In genomic region chr10:127999801-128000200, GRCh38 we compare ENCODE assay signal across 22 cellular contexts.
"Had no signal": no experiment of that assay in that cellular context is flagged by ENCODE, and none has a peak within 500 bp of the region (broad histone marks: within the 10 kb centered on the region; RNA-seq: fewer than 3 reads in every experiment).

No MANE protein-coding gene starts in this region.

- H3K36me3 Mint-ChIP-seq: memory B cell; mesothelial cell of epicardium; natural killer cell treated with Interleukin-12 subunit alpha and Interleukin-12 subunit beta and Interleukin-15 and Interleukin-18, amount 100 ng/mL, for 72 hours; stimulated activated naive B cell treated with anti-CD40 and anti-IgM and Interleukin-4, amounts not matched to agents 10 μg/mL and 1 μg/mL and 100 μg/mL, for 72 hours had no signal

- DNase-seq: cerebellar nuclear complex; colonic mucosa; dermis blood vessel endothelial cell; effector CD8-positive, alpha-beta T cell; left ventricle myocardium inferior; lower lobe of right lung; psoas muscle; retina; spleen; stimulated activated CD4-positive, alpha-beta T cell treated with anti-CD3 and anti-CD28 coated beads, Interleukin-2, amount 100 ng/mL, for 24 hours; stimulated activated CD4-positive, alpha-beta T cell treated with anti-CD3 and anti-CD28 coated beads, Interleukin-4, amount 100 ng/mL, for 4 hours; stimulated activated naive B cell treated with anti-CD40 and anti-IgM and Interleukin-4, amounts not matched to agents 10 μg/mL and 1 μg/mL and 100 μg/mL, for 72 hours; stimulated activated naive CD8-positive, alpha-beta T cell treated with anti-CD3 and anti-CD28 coated beads, Interleukin-15, amount 100 ng/mL, for 72 hours; trophoblast cell had no signal

- H3K9me3 ChIP-seq: colonic mucosa, left ventricle myocardium inferior, lower lobe of right lung, psoas muscle, right lobe of liver, spleen had no signal

- H3K4me1 ChIP-seq: colonic mucosa, parathyroid adenoma, psoas muscle, right lobe of liver had no signal

- H2AFZ ChIP-seq: parathyroid adenoma had no signal

- FAIRE-seq: endometrium, frontal cortex, keratinocyte had no signal

- H3K4me3 Mint-ChIP-seq: memory B cell; mesothelial cell of epicardium; natural killer cell treated with Interleukin-12 subunit alpha and Interleukin-12 subunit beta and Interleukin-15 and Interleukin-18, amount 100 ng/mL, for 72 hours; stimulated activated naive CD8-positive, alpha-beta T cell treated with anti-CD3 and anti-CD28 coated beads, Interleukin-15, amount 100 ng/mL, for 72 hours had no signal

- H3K36me3 ChIP-seq: colonic mucosa, left ventricle myocardium inferior, lower lobe of right lung, right lobe of liver, spleen had no signal

- H3K27ac Mint-ChIP-seq: memory B cell; mesothelial cell of epicardium; stimulated activated naive B cell treated with anti-CD40 and anti-IgM and Interleukin-4, amounts not matched to agents 10 μg/mL and 1 μg/mL and 100 μg/mL, for 72 hours; stimulated activated naive CD8-positive, alpha-beta T cell treated with anti-CD3 and anti-CD28 coated beads, Interleukin-15, amount 100 ng/mL, for 72 hours had no signal

- H3K27ac ChIP-seq: colonic mucosa, parathyroid adenoma, psoas muscle, right lobe of liver, spleen had no signal

- H3K9me3 Mint-ChIP-seq: memory B cell; mesothelial cell of epicardium; natural killer cell treated with Interleukin-12 subunit alpha and Interleukin-12 subunit beta and Interleukin-15 and Interleukin-18, amount 100 ng/mL, for 72 hours; stimulated activated naive B cell treated with anti-CD40 and anti-IgM and Interleukin-4, amounts not matched to agents 10 μg/mL and 1 μg/mL and 100 μg/mL, for 72 hours; stimulated activated naive CD8-positive, alpha-beta T cell treated with anti-CD3 and anti-CD28 coated beads, Interleukin-15, amount 100 ng/mL, for 72 hours had no signal

- H3K79me2 ChIP-seq: parathyroid adenoma had no signal

- H3K27me3 ChIP-seq: colonic mucosa, right lobe of liver, spleen had no signal

- H3K4me3 ChIP-seq: colonic mucosa, left ventricle myocardium inferior, lower lobe of right lung, psoas muscle, right lobe of liver, spleen had no signal

- H3K9ac ChIP-seq: parathyroid adenoma had no signal
